Comparison of ENCODE assay signal across 25 cellular contexts in genomic region chr1:162291000-162291399, GRCh38.
DNase-seq lines count a peak whose midpoint lies in the region; ATAC-seq, FAIRE-seq and TF ChIP-seq lines count a peak whose summit lies in the region.
"Had no signal": no experiment of that assay in that cellular context is flagged by ENCODE, and none has a peak within 500 bp of the region (broad histone marks: within the 10 kb centered on the region; RNA-seq: fewer than 3 reads in every experiment).

No MANE protein-coding gene starts in this region.

- H2AFZ ChIP-seq in endothelial cell of umbilical vein (ENCODE audit: low read depth, low read length) (no peak overlapping the region), neural cell (ENCODE audit: low read depth, low read length) (no peak overlapping the region)

- no peak for FAIRE-seq in endothelial cell of umbilical vein (lab: Jason Lieb, UNC)
- FAIRE-seq: A204.1, GM12878, GM12892, GM18507 had no signal

- H3K9me3 ChIP-seq in A673 (ENCODE audit: low read depth, low read length, poor library complexity, severe bottlenecking) (no peaks in the 10 kb centered on the region), SK-N-MC (ENCODE audit: low read depth, low read length) (no peaks in the 10 kb centered on the region), endothelial cell of umbilical vein (replicated peaks; ENCODE audit: control insufficient read depth, insufficient read depth, low read length) (no peaks in the 10 kb centered on the region), neural cell (ENCODE audit: low read length) (no peaks in the 10 kb centered on the region), gastroesophageal sphincter (no peaks in the 10 kb centered on the region)
- H3K9me3 ChIP-seq: Caco-2 had no signal

- H3K27ac ChIP-seq in A673 (ENCODE audit: low read depth, low read length, poor library complexity, severe bottlenecking) (peak overlapping the region; percentile 83), SK-N-MC (peak overlapping the region; percentile 97), endothelial cell of umbilical vein (ENCODE audit: insufficient read depth, low read depth, low read length) (no peak overlapping the region), neural cell (ENCODE audit: low read length) (peak overlapping the region; percentile 61), gastroesophageal sphincter (no peak overlapping the region)
- H3K27ac ChIP-seq: BLaER1 treated with 17β-estradiol and CSF1 and Interleukin-3, amounts not matched to agents 10 nM and 100 nM; C4-2B had no signal

- DNase-seq in A673 (ENCODE audit: low spot score) (no peak), SK-N-MC (ENCODE audit: low read depth, low spot score) (no peak), endothelial cell of umbilical vein (ENCODE audit: low read depth, low spot score) (peak; percentile 17), left ventricle myocardium superior (no peak), amygdala (lab: John Stamatoyannopoulos, UW) (no peak)
- DNase-seq: 8988T; AML-193; Caco-2; Calu3; CD4-positive, alpha-beta T cell; CD8-positive, alpha-beta T cell; DMS53; DMS79; DND-41; EL; GDM1 had no signal

- H3K27me3 ChIP-seq in A673 (replicated peaks; ENCODE audit: insufficient read depth, low read depth, low read length, poor library complexity) (no peaks in the 10 kb centered on the region), endothelial cell of umbilical vein (ENCODE audit: control insufficient read depth in 2 of 2, insufficient read depth in 2 of 2, low read length in 2 of 2) (no peaks in the 10 kb centered on the region), neural cell (ENCODE audit: insufficient read depth, low read depth, low read length) (no peaks in the 10 kb centered on the region), gastroesophageal sphincter (no peaks in the 10 kb centered on the region)
- H3K27me3 ChIP-seq: BLaER1 treated with 17β-estradiol and CSF1 and Interleukin-3, amounts not matched to agents 10 nM and 100 nM had no signal

- BruUV-seq in A673 (replicated peaks; lab: Mats Ljungman, UMichigan) (no TSS peak), endothelial cell of umbilical vein (replicated peaks; lab: Mats Ljungman, UMichigan) (no TSS peak)

- TF ChIP-seq POLR2A in endothelial cell of umbilical vein (IDR thresholded peaks at IDR 0.05; ENCODE audit: low read depth, low read length) (no peak), gastroesophageal sphincter (IDR thresholded peaks at IDR 0.05) (no peak)

- H3K36me3 ChIP-seq in A673 (ENCODE audit: insufficient read depth, low read length, poor library complexity, severe bottlenecking) (no peaks in the 10 kb centered on the region), SK-N-MC (ENCODE audit: insufficient read depth, low read length) (peaks cover 12% of the 10 kb centered on the region), endothelial cell of umbilical vein (ENCODE audit: control insufficient read depth in 2 of 2, extremely low read depth in 1 of 2, insufficient read depth in 2 of 2, low read length in 2 of 2) (no peaks in the 10 kb centered on the region), neural cell (ENCODE audit: insufficient read depth, low read length) (no peaks in the 10 kb centered on the region), gastroesophageal sphincter (no peaks in the 10 kb centered on the region)
- H3K36me3 ChIP-seq: BLaER1 treated with 17β-estradiol and CSF1 and Interleukin-3, amounts not matched to agents 10 nM and 100 nM had no signal

- CTCF ChIA-PET in A673 (lab: Charles Lee), result interaction anchor here (0.6 to 0.7 kb wide), 2 partner anchors 74 to 101 kb away, joined by 4 to 5 read pairs; no protein-coding TSS in a partner anchor
- CTCF ChIA-PET in endothelial cell of umbilical vein (lab: Charles Lee), result interaction anchor here (1.0 to 1.3 kb wide), 2 partner anchors 100 to 254 kb away, joined by 3 read pairs; no protein-coding TSS in a partner anchor

- dilution Hi-C loops in endothelial cell of umbilical vein (cut with MboI; ENCODE audit: extremely low pct_ligation_motif_present, low sequenced_read_pairs), result no loop called here

- ATAC-seq in left ventricle myocardium superior (no peak), gastroesophageal sphincter (no peak), HG02884 (IDR thresholded peaks at IDR 0.05; ENCODE audit: unreplicated experiment) (no peak)
- ATAC-seq: CD8-positive, alpha-beta T cell; GM12878 had no signal

- no peaks in the 10 kb centered on the region for H3K9me1 ChIP-seq in endothelial cell of umbilical vein (replicated peaks; ENCODE audit: control insufficient read depth, extremely low read depth, insufficient read depth, low read length)

- no peaks in the 10 kb centered on the region for H3F3A ChIP-seq in neural cell (ENCODE audit: insufficient read depth, low read length, poor library complexity, severe bottlenecking)

- no peaks in the 10 kb centered on the region for H3K9me2 ChIP-seq in neural cell (ENCODE audit: insufficient read depth, low read length)

- peaks cover 91% of the 10 kb centered on the region for H3K4me1 ChIP-seq in A673 (ENCODE audit: insufficient read depth, low read length, poor library complexity, severe bottlenecking)
- no peaks in the 10 kb centered on the region for H3K4me1 ChIP-seq in endothelial cell of umbilical vein (ENCODE audit: control insufficient read depth, extremely low read depth, insufficient read depth, low read length)
- no peaks in the 10 kb centered on the region for H3K4me1 ChIP-seq in gastroesophageal sphincter
- H3K4me1 ChIP-seq: Caco-2 had no signal

- POLR2A ChIA-PET in A673 (lab: Charles Lee; ENCODE audit: low non-redundant PET) (no interaction called here), endothelial cell of umbilical vein (lab: Charles Lee) (no interaction called here)

- WGBS in gastroesophageal sphincter (ENCODE audit: low coverage in 1 of 2), 2 donors, result 86 to 100% methylated on average over 1 of the region's 1 CpG

- TF ChIP-seq CTCF in A673 (conservative IDR thresholded peaks at IDR 0.05; ENCODE audit: low read depth, low read length), result no peak
- no peak for TF ChIP-seq CTCF in endothelial cell of umbilical vein (IDR thresholded peaks at IDR 0.05; ENCODE audit: extremely low read depth in 1 of 2, insufficient read depth in 1 of 2, low read depth in 1 of 2, low read length in 2 of 2)
- TF ChIP-seq CTCF in neural cell (IDR thresholded peaks at IDR 0.05; ENCODE audit: poor library complexity, severe bottlenecking), result no peak
- no peak for TF ChIP-seq CTCF in gastroesophageal sphincter (IDR thresholded peaks at IDR 0.05)

- no peak for TF ChIP-seq RAD21 in neural cell (conservative IDR thresholded peaks at IDR 0.05)

- H3K4me3 ChIP-seq in A673 (ENCODE audit: low read depth, low read length, poor library complexity, severe bottlenecking) (no peak overlapping the region), SK-N-MC (no peak overlapping the region), endothelial cell of umbilical vein (replicated peaks in 1 of 3; ENCODE audit: insufficient read depth in 1 of 3, low read depth in 1 of 3, low read length in 3 of 3) (no peak overlapping the region), neural cell (ENCODE audit: low read length) (no peak overlapping the region), gastroesophageal sphincter (no peak overlapping the region)
- H3K4me3 ChIP-seq: BLaER1 treated with 17β-estradiol and CSF1 and Interleukin-3, amounts not matched to agents 10 nM and 100 nM; GM12878 had no signal

- TF ChIP-seq EP300 in neural cell (conservative IDR thresholded peaks at IDR 0.05; ENCODE audit: poor library complexity, severe bottlenecking), result no peak
- TF ChIP-seq EP300 in gastroesophageal sphincter (IDR thresholded peaks at IDR 0.05), result no peak

- H3K79me2 ChIP-seq in endothelial cell of umbilical vein (ENCODE audit: control insufficient read depth, insufficient read depth, low read length), result no peaks in the 10 kb centered on the region
- no peaks in the 10 kb centered on the region for H3K79me2 ChIP-seq in neural cell (replicated peaks; ENCODE audit: insufficient read depth, low read length)

- intact Hi-C loops in A673 (cut with micrococcal nuclease; ENCODE audit: unreplicated experiment) (loop anchor here (10.0 kb wide), 1 partner anchor 214 kb away; no protein-coding TSS in a partner anchor), endothelial cell of umbilical vein (cut with micrococcal nuclease) (no loop called here), left ventricle myocardium superior (cut with micrococcal nuclease) (no loop called here)

- H3K4me2 ChIP-seq in endothelial cell of umbilical vein (ENCODE audit: insufficient read depth, low read length), result no peak overlapping the region
- H3K4me2 ChIP-seq in neural cell (ENCODE audit: low read length), result no peak overlapping the region
- H3K4me2 ChIP-seq: BLaER1 treated with 17β-estradiol and CSF1 and Interleukin-3, amounts not matched to agents 10 nM and 100 nM had no signal

- no peaks in the 10 kb centered on the region for H4K20me1 ChIP-seq in endothelial cell of umbilical vein (replicated peaks; ENCODE audit: control insufficient read depth, extremely low read depth, insufficient read depth, low read length)
- no peaks in the 10 kb centered on the region for H4K20me1 ChIP-seq in neural cell (ENCODE audit: insufficient read depth)
- H4K20me1 ChIP-seq: BLaER1 treated with 17β-estradiol and CSF1 and Interleukin-3, amounts not matched to agents 10 nM and 100 nM had no signal

- H3K9ac ChIP-seq in SK-N-MC (ENCODE audit: insufficient read length), result peak overlapping the region; percentile 25
- H3K9ac ChIP-seq in endothelial cell of umbilical vein (replicated peaks; ENCODE audit: extremely low read depth, insufficient read depth, low read length), result no peak overlapping the region
- no peak overlapping the region for H3K9ac ChIP-seq in neural cell (ENCODE audit: low read length)
- H3K9ac ChIP-seq: BLaER1 treated with 17β-estradiol and CSF1 and Interleukin-3, amounts not matched to agents 10 nM and 100 nM had no signal

TF ChIP-seq in endothelial cell of umbilical vein, 7 proteins besides CTCF, POLR2A, EP300 and RAD21 (continues in another document):
- TF ChIP-seq POLR2AphosphoS5 (IDR thresholded peaks at IDR 0.05; ENCODE audit: insufficient read depth, low read depth, low read length) (no peak), JUN (IDR thresholded peaks at IDR 0.05; ENCODE audit: borderline replicate concordance, insufficient read depth, insufficient read length, low read depth) (no peak), MYC (IDR thresholded peaks at IDR 0.05; ENCODE audit: low read depth, low read length) (no peak), MAX (IDR thresholded peaks at IDR 0.05; ENCODE audit: insufficient read depth, insufficient read length) (no peak)

TF ChIP-seq in neural cell, 6 proteins besides CTCF, POLR2A, EP300 and RAD21 (continues in another document):
- no peak for TF ChIP-seq MXI1 (conservative IDR thresholded peaks at IDR 0.05; ENCODE audit: poor library complexity, severe bottlenecking)

Comparison
In these comparisons a context has a peak if more than half of its experiments do, and no peak if none do; other contexts are left out.
1. H3K27ac ChIP-seq: peak in A673 (single experiment), SK-N-MC (single experiment) and neural cell (single experiment); none in endothelial cell of umbilical vein (single experiment) and gastroesophageal sphincter (0 of 4).